ENCODE assay signal across 8 cellular contexts in the genomic region with DNA sequence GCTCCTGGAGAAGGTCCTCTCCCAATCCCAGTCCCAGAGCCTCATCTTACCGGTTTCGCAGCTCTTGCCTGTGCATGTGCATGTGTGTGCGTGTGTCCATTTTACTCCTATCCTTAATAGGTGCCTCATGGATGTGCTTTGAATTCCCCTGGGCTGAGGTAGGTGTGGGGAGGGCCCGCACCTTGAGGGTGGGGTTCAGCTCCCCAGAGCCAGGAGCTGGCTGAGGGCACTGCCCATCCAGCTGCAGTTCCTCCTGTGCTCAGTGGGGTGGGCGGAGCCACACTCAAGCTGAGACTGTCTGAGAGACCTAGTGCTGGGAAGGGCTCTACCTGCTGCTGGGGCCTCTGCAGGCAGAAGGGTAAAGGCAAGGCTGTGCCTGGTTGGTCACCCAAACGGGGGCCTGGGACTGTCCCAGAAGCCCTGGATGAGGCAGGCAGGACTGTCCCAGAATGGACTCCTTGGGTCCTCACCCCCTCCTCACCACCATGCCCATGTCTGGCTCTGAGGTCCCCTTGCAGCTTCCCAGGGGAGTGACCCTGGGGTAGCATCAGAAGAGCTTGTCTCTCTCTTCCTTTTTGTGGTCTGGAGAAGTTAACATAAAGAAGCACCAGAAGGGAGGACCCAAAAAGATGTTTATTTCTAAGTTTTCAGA. TPM values are rescaled to one million over a fixed set of nuclear protein-coding genes. Genes with fewer than 3 reads are reported as not detected.
DNase-seq lines count a peak whose midpoint lies in the region; ATAC-seq and TF ChIP-seq lines count a peak whose summit lies in the region.

No MANE protein-coding gene starts in this region.

- H3K4me3 ChIP-seq in CD8-positive, alpha-beta memory T cell (ENCODE audit: low read length): no peak overlapping the region

- no peaks in the 10 kb centered on the region for H3K4me1 Mint-ChIP-seq in activated CD8-positive, alpha-beta T cell treated with anti-CD3 and anti-CD28 coated beads, Interleukin-2, amount 10 ng/mL, durations not matched to agents 7 days and 5 days (ENCODE audit: low read depth)
- peaks cover 0 to 11% (median 0%) of the 10 kb centered on the region in 3 donors for H3K4me1 Mint-ChIP-seq in CD8-positive, alpha-beta memory T cell

- in situ Hi-C loops in GM13976 (cut with MboI; ENCODE audit: low sequenced_read_pairs, unreplicated experiment): no loop called here

- no peaks in the 10 kb centered on the region for H3K9me3 Mint-ChIP-seq in activated CD8-positive, alpha-beta T cell treated with anti-CD3 and anti-CD28 coated beads, Interleukin-2, amount 10 ng/mL, durations not matched to agents 7 days and 5 days (ENCODE audit: insufficient read depth)
- H3K9me3 Mint-ChIP-seq in CD8-positive, alpha-beta memory T cell: no peaks in the 10 kb centered on the region

- no peak overlapping the region for H3K27ac Mint-ChIP-seq in activated CD8-positive, alpha-beta T cell treated with anti-CD3 and anti-CD28 coated beads, Interleukin-2, amount 10 ng/mL, durations not matched to agents 7 days and 5 days
- H3K27ac Mint-ChIP-seq in CD8-positive, alpha-beta memory T cell: peak overlapping the region in 1 of 8 donors; percentile 32

- no peaks in the 10 kb centered on the region for H3K36me3 ChIP-seq in CD8-positive, alpha-beta memory T cell (ENCODE audit: insufficient read depth, low read length)

- peaks cover 14% of the 10 kb centered on the region for H3K27me3 ChIP-seq in CD8-positive, alpha-beta memory T cell (ENCODE audit: insufficient read depth, low read length, poor library complexity, severe bottlenecking)

- POLR2A ChIA-PET in activated CD8-positive, alpha-beta T cell treated with anti-CD3 and anti-CD28 coated beads, Interleukin-2, amount 10 ng/mL, durations not matched to agents 7 days and 5 days (lab: Charles Lee): no interaction called here
- POLR2A ChIA-PET in CD8-positive, alpha-beta memory T cell (lab: Charles Lee): no interaction called here

- CTCF ChIA-PET in activated CD8-positive, alpha-beta T cell treated with anti-CD3 and anti-CD28 coated beads, Interleukin-2, amount 10 ng/mL, durations not matched to agents 7 days and 5 days (lab: Charles Lee): interaction anchor here (1.0 to 3.8 kb wide), 5 partner anchors 9 to 288 kb away, joined by 3 to 10 read pairs (median 5); a partner anchor contains a TSS
- CTCF ChIA-PET in CD8-positive, alpha-beta memory T cell (lab: Charles Lee): interaction anchor here (0.9 to 1.7 kb wide), 4 partner anchors 14 to 287 kb away, joined by 3 to 9 read pairs (median 4); no protein-coding TSS in a partner anchor

- H3K9me3 ChIP-seq in CD8-positive, alpha-beta memory T cell (ENCODE audit: low read length): no peaks in the 10 kb centered on the region

- H3K27ac ChIP-seq in CD8-positive, alpha-beta memory T cell (ENCODE audit: low read depth, low read length): no peak overlapping the region

- H3K27me3 Mint-ChIP-seq in activated CD8-positive, alpha-beta T cell treated with anti-CD3 and anti-CD28 coated beads, Interleukin-2, amount 10 ng/mL, durations not matched to agents 7 days and 5 days (ENCODE audit: low read depth): peaks cover 20% of the 10 kb centered on the region
- H3K27me3 Mint-ChIP-seq in CD8-positive, alpha-beta memory T cell: peaks cover 12 to 31% of the 10 kb centered on the region in 2 donors

- H3K4me3 Mint-ChIP-seq in activated CD8-positive, alpha-beta T cell treated with anti-CD3 and anti-CD28 coated beads, Interleukin-2, amount 10 ng/mL, durations not matched to agents 7 days and 5 days: no peak overlapping the region
- no peak overlapping the region for H3K4me3 Mint-ChIP-seq in CD8-positive, alpha-beta memory T cell

- TF ChIP-seq CTCF in GM13976 (IDR thresholded peaks at IDR 0.05; ENCODE audit: borderline replicate concordance, control extremely low read depth, extremely low read depth, insufficient read depth, missing control alignments): no peak

- no peaks in the 10 kb centered on the region for H3K36me3 Mint-ChIP-seq in activated CD8-positive, alpha-beta T cell treated with anti-CD3 and anti-CD28 coated beads, Interleukin-2, amount 10 ng/mL, durations not matched to agents 7 days and 5 days (ENCODE audit: low read depth)
- H3K36me3 Mint-ChIP-seq in CD8-positive, alpha-beta memory T cell: peaks cover 0 to 9% (median 2%) of the 10 kb centered on the region in 3 donors

- DNase-seq in GM13976 (ENCODE audit: low spot score) (peak; percentile 60), renal cortical epithelial cell (ENCODE audit: low read depth) (peak; percentile 15)
- DNase-seq in activated CD8-positive, alpha-beta T cell treated with anti-CD3 and anti-CD28 coated beads, Interleukin-2, amount 10 ng/mL, durations not matched to agents 7 days and 5 days: no peak
- no peak for DNase-seq in CD8-positive, alpha-beta memory T cell
- DNase-seq in stimulated activated CD4-positive, alpha-beta T cell treated with anti-CD3 and anti-CD28 coated beads, Interleukin-4, amount 100 ng/mL, for 24 hours: no peak
- DNase-seq in stimulated activated CD8-positive, alpha-beta memory T cell treated with anti-CD3 and anti-CD28 coated beads, Interleukin-4, amount 100 ng/mL, for 48 hours: no peak

- H3K4me1 ChIP-seq in CD8-positive, alpha-beta memory T cell (ENCODE audit: insufficient read depth, low read length): no peaks in the 10 kb centered on the region

- ATAC-seq in GM19467 (IDR thresholded peaks at IDR 0.05; ENCODE audit: unreplicated experiment) (peak; percentile 45), HG03432 (IDR thresholded peaks at IDR 0.05; ENCODE audit: unreplicated experiment) (peak; percentile 65)
- ATAC-seq in activated CD8-positive, alpha-beta T cell treated with anti-CD3 and anti-CD28 coated beads, Interleukin-2, amount 10 ng/mL, durations not matched to agents 7 days and 5 days: peak; percentile 63

RNA-seq across cellular contexts. Expression of a gene that starts 8.9 kb away (rescaled TPM):
- not detected for total RNA-seq in activated CD8-positive, alpha-beta T cell treated with anti-CD3 and anti-CD28 coated beads, Interleukin-2, amount 10 ng/mL, durations not matched to agents 7 days and 5 days
- total RNA-seq in renal cortical epithelial cell: 0.69 and 3.2 TPM in 2 replicates
- total RNA-seq in CD8-positive, alpha-beta memory T cell: not detected
- 0.10 TPM for polyA plus RNA-seq in CD8-positive, alpha-beta memory T cell

RNA-seq across cellular contexts. Expression of a gene that starts 24.9 kb away (rescaled TPM):
- 10 to 100 TPM; 10.5 to 11.2 TPM for total RNA-seq in activated CD8-positive, alpha-beta T cell treated with anti-CD3 and anti-CD28 coated beads, Interleukin-2, amount 10 ng/mL, durations not matched to agents 7 days and 5 days
- total RNA-seq in renal cortical epithelial cell: 22.9 and 33.9 TPM in 2 replicates
- total RNA-seq in CD8-positive, alpha-beta memory T cell: 1 to 10 TPM; 9.3 to 9.5 TPM
- 19.4 TPM for polyA plus RNA-seq in CD8-positive, alpha-beta memory T cell

Comparison
In these comparisons a context has a peak if more than half of its experiments do, and no peak if none do; other contexts are left out.
1. DNase-seq: peak in GM13976 (single experiment) and renal cortical epithelial cell (single experiment); none in activated CD8-positive, alpha-beta T cell treated with anti-CD3 and anti-CD28 coated beads, Interleukin-2, amount 10 ng/mL, durations not matched to agents 7 days and 5 days (single experiment), CD8-positive, alpha-beta memory T cell (0 of 5), stimulated activated CD4-positive, alpha-beta T cell treated with anti-CD3 and anti-CD28 coated beads, Interleukin-4, amount 100 ng/mL, for 24 hours (single experiment) and stimulated activated CD8-positive, alpha-beta memory T cell treated with anti-CD3 and anti-CD28 coated beads, Interleukin-4, amount 100 ng/mL, for 48 hours (single experiment).
2. Peak in every context shown above with its lines, with median percentiles within 50 percentile points of each other: ATAC-seq.